ENCODE assay signal across 12 cellular contexts in the genomic region with DNA sequence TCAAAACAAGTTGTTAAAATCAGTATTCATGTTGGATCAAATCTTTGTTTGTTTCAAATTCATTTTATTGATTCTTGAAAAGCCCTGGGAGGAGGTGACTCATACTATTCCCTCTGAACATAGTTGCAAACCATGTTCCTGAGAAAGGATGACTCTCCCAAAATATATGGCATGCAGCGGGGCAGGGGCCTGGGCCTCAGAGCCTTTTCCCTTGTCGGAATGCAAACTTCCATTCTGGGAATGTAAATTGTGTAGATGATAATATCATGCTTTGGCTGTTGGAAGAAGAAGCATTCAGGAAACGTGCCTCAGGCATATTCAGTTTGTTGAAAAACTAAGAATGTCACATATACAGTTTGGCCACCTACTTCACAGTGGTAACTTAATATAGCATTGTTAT.
A peak's percentile ranks its signal among the peaks of the same experiment; 100 is the strongest.
DNase-seq lines count a peak whose midpoint lies in the region; ATAC-seq and TF ChIP-seq lines count a peak whose summit lies in the region.
"Had no signal": no experiment of that assay in that cellular context is flagged by ENCODE, and none has a peak within 500 bp of the region (broad histone marks: within the 10 kb centered on the region; RNA-seq: fewer than 3 reads in every experiment).

No MANE protein-coding gene starts in this region.

- intact Hi-C loops in ascending aorta (cut with DNase I), result loop anchor here (2.0 to 5.0 kb wide), 3 partner anchors 73 to 303 kb away; a partner anchor contains a TSS

- H3K36me3 ChIP-seq in ascending aorta (no peaks in the 10 kb centered on the region), gastroesophageal sphincter (no peaks in the 10 kb centered on the region), thoracic aorta (no peaks in the 10 kb centered on the region)

- peak overlapping the region; percentile 91 for H3K27ac Mint-ChIP-seq in HFFc6
- no peak overlapping the region for H3K27ac Mint-ChIP-seq in stimulated activated effector memory CD8-positive, alpha-beta T cell treated with anti-CD3 and anti-CD28 coated beads, Interleukin-12 subunit alpha, Interleukin-12 subunit beta, amount 100 ng/mL, for 72 hours
- H3K27ac Mint-ChIP-seq: activated naive CD8-positive, alpha-beta T cell; T-cell had no signal

- H3K4me3 Mint-ChIP-seq in HFFc6, result peak overlapping the region; percentile 85
- no peak overlapping the region for H3K4me3 Mint-ChIP-seq in stimulated activated effector memory CD8-positive, alpha-beta T cell treated with anti-CD3 and anti-CD28 coated beads, Interleukin-12 subunit alpha, Interleukin-12 subunit beta, amount 100 ng/mL, for 72 hours
- H3K4me3 Mint-ChIP-seq: activated naive CD8-positive, alpha-beta T cell; T-cell had no signal

- H3K27me3 ChIP-seq in ascending aorta (no peaks in the 10 kb centered on the region), gastroesophageal sphincter (no peaks in the 10 kb centered on the region), thoracic aorta (replicated peaks; ENCODE audit: insufficient read depth) (no peaks in the 10 kb centered on the region)

- no peak for TF ChIP-seq EP300 in gastroesophageal sphincter (IDR thresholded peaks at IDR 0.05)

- H3K9me3 Mint-ChIP-seq in HFFc6, result peaks cover 21% of the 10 kb centered on the region
- H3K9me3 Mint-ChIP-seq in stimulated activated effector memory CD8-positive, alpha-beta T cell treated with anti-CD3 and anti-CD28 coated beads, Interleukin-12 subunit alpha, Interleukin-12 subunit beta, amount 100 ng/mL, for 72 hours, result peaks cover 3% of the 10 kb centered on the region

- peak; percentile 70 for DNase-seq in HFFc6
- DNase-seq in ascending aorta (ENCODE audit: low spot score in 2 of 2), result no peak
- no peak for DNase-seq in thoracic aorta (ENCODE audit: low spot score)
- DNase-seq in NCI-H510A treated with DMSO at 0.1 percent for 48 hours (lab: John Stamatoyannopoulos, UW), result no peak
- no peak for DNase-seq in stimulated activated effector memory CD8-positive, alpha-beta T cell treated with anti-CD3 and anti-CD28 coated beads, Interleukin-12 subunit alpha, Interleukin-12 subunit beta, amount 100 ng/mL, for 72 hours (ENCODE audit: low spot score in 2 of 2)
- DNase-seq: NCI-H526 treated with DMSO at 0.1 percent for 48 hours, T-cell had no signal

- H3K4me1 ChIP-seq in ascending aorta (peaks cover 12 to 29% of the 10 kb centered on the region in 2 donors), gastroesophageal sphincter (peaks cover 7 to 40% (median 18%) of the 10 kb centered on the region in 3 donors), thoracic aorta (ENCODE audit: control insufficient read depth in 1 of 2, low read depth in 2 of 2) (peaks cover 15 to 48% of the 10 kb centered on the region in 2 donors)

- peak overlapping the region; percentile 83 to 86 for H3K27ac ChIP-seq in ascending aorta
- H3K27ac ChIP-seq in gastroesophageal sphincter, result peak overlapping the region; percentile 65 to 81 (median 76)
- peak overlapping the region; percentile 83 to 84 for H3K27ac ChIP-seq in thoracic aorta

- TF ChIP-seq POLR2A in gastroesophageal sphincter (IDR thresholded peaks at IDR 0.05), result no peak

- peaks cover 50% of the 10 kb centered on the region for H3K4me1 Mint-ChIP-seq in HFFc6 (ENCODE audit: low read depth)
- H3K4me1 Mint-ChIP-seq in stimulated activated effector memory CD8-positive, alpha-beta T cell treated with anti-CD3 and anti-CD28 coated beads, Interleukin-12 subunit alpha, Interleukin-12 subunit beta, amount 100 ng/mL, for 72 hours, result peaks cover 21% of the 10 kb centered on the region

- WGBS in gastroesophageal sphincter (ENCODE audit: low coverage in 1 of 2), 2 donors, result 18 to 35% methylated on average over 3 of the region's 3 CpGs

- TF ChIP-seq CTCF in HFFc6 (IDR thresholded peaks at IDR 0.05) (no peak), ascending aorta (IDR thresholded peaks at IDR 0.05) (no peak), gastroesophageal sphincter (IDR thresholded peaks at IDR 0.05) (no peak), thoracic aorta (IDR thresholded peaks at IDR 0.05) (no peak)

- H3K36me3 Mint-ChIP-seq in HFFc6 (ENCODE audit: low read depth), result peaks cover 27% of the 10 kb centered on the region
- peaks cover 17% of the 10 kb centered on the region for H3K36me3 Mint-ChIP-seq in stimulated activated effector memory CD8-positive, alpha-beta T cell treated with anti-CD3 and anti-CD28 coated beads, Interleukin-12 subunit alpha, Interleukin-12 subunit beta, amount 100 ng/mL, for 72 hours
- H3K36me3 Mint-ChIP-seq: T-cell had no signal

- peaks cover 3% of the 10 kb centered on the region; the same call in 1 of the 2 replicates for H3K27me3 Mint-ChIP-seq in HFFc6 (ENCODE audit: insufficient read depth)

- peaks cover 0 to 5% of the 10 kb centered on the region in 2 donors for H3K9me3 ChIP-seq in ascending aorta
- no peaks in the 10 kb centered on the region for H3K9me3 ChIP-seq in gastroesophageal sphincter
- H3K9me3 ChIP-seq in thoracic aorta, result no peaks in the 10 kb centered on the region

- no peak for ATAC-seq in gastroesophageal sphincter
- ATAC-seq in thoracic aorta (ENCODE audit: insufficient number of reproducible peaks, low FRiP score, low read depth), result no peak
- no peak for ATAC-seq in GM19035 (IDR thresholded peaks at IDR 0.05; ENCODE audit: unreplicated experiment)
- no peak for ATAC-seq in stimulated activated effector memory CD8-positive, alpha-beta T cell treated with anti-CD3 and anti-CD28 coated beads, Interleukin-12 subunit alpha, Interleukin-12 subunit beta, amount 100 ng/mL, for 72 hours
- ATAC-seq: sciatic nerve, T-cell had no signal

- H3K4me3 ChIP-seq in ascending aorta (no peak overlapping the region), gastroesophageal sphincter (no peak overlapping the region), thoracic aorta (no peak overlapping the region)
- H3K4me3 ChIP-seq: lung had no signal
